17 cellular contexts compared by ENCODE assay signal in genomic region chr7:74203956-74204615, GRCh38. TPM values are rescaled to one million over a fixed set of nuclear protein-coding genes. Genes with fewer than 3 reads are reported as not detected.
A peak's percentile ranks its signal among the peaks of the same experiment; 100 is the strongest.
DNase-seq lines count a peak whose midpoint lies in the region; ATAC-seq, FAIRE-seq and TF ChIP-seq lines count a peak whose summit lies in the region.
"Had no signal": no experiment of that assay in that cellular context is flagged by ENCODE, and none has a peak within 500 bp of the region (broad histone marks: within the 10 kb centered on the region; RNA-seq: fewer than 3 reads in every experiment).

No MANE protein-coding gene starts in this region.

- H3K9me3 ChIP-seq in HepG2 (ENCODE audit: low read length) (no peaks in the 10 kb centered on the region), right lobe of liver (no peaks in the 10 kb centered on the region), Loucy (ENCODE audit: insufficient read depth, low read depth, low read length) (no peaks in the 10 kb centered on the region)
- H3K9me3 ChIP-seq: A549, SJCRH30 had no signal

- no peak for ATAC-seq in HepG2
- ATAC-seq in right lobe of liver, result no peak
- no peak for ATAC-seq in GM21529 (IDR thresholded peaks at IDR 0.05; ENCODE audit: unreplicated experiment)
- ATAC-seq in HG03139 (IDR thresholded peaks at IDR 0.05; ENCODE audit: unreplicated experiment), result no peak
- ATAC-seq: A549, HCT116 had no signal

- DNase-seq in HepG2 (ENCODE audit: low spot score) (no peak), right lobe of liver (no peak), endothelial cell (ENCODE audit: low spot score) (no peak), Kasumi-1 (lab: John Stamatoyannopoulos, UW) (no peak)
- DNase-seq: NCI-H1417 treated with DMSO at 0.1 percent for 48 hours, NCI-H187 treated with DMSO at 0.1 percent for 48 hours, NCI-H2227 treated with DMSO at 0.1 percent for 48 hours, NCI-H510A treated with DMSO at 0.1 percent for 48 hours had no signal

- H3K9ac ChIP-seq in HepG2 (ENCODE audit: insufficient read depth, low read depth, low read length), result no peak overlapping the region
- H3K9ac ChIP-seq in Loucy (ENCODE audit: low read depth, low read length, poor library complexity, severe bottlenecking), result no peak overlapping the region
- H3K9ac ChIP-seq: KMS-11 had no signal

- no peaks in the 10 kb centered on the region for H3K79me2 ChIP-seq in HepG2 (ENCODE audit: insufficient read depth, low read length)
- H3K79me2 ChIP-seq in Loucy (ENCODE audit: insufficient read depth, low read length), result no peaks in the 10 kb centered on the region

- no peaks in the 10 kb centered on the region for H4K20me1 ChIP-seq in HepG2 (ENCODE audit: insufficient read depth, low read length)
- no peaks in the 10 kb centered on the region for H4K20me1 ChIP-seq in Loucy (ENCODE audit: insufficient read depth, low read length, poor library complexity, severe bottlenecking)

- no peaks in the 10 kb centered on the region for H3K9me2 ChIP-seq in Loucy (replicated peaks; ENCODE audit: low read depth, low read length)

- intact Hi-C loops in HepG2 (cut with micrococcal nuclease; ENCODE audit: unreplicated experiment) (loop anchor here (5.0 to 10.0 kb wide), 2 partner anchors 61 to 137 kb away; no protein-coding TSS in a partner anchor), right lobe of liver (cut with DNase I) (loop anchor here (10.0 kb wide), 4 partner anchors 71 to 339 kb away; partner anchors contain the start of gene TMEM270 (in 1 of the 2))

- H3K4me3 Mint-ChIP-seq in endothelial cell (ENCODE audit: unreplicated experiment), result peak overlapping the region; percentile 25

- no peak for FAIRE-seq in HepG2 (lab: Jason Lieb, UNC)
- FAIRE-seq: A549, G401.6 had no signal

- H3K4me1 Mint-ChIP-seq in endothelial cell (ENCODE audit: unreplicated experiment), result no peaks in the 10 kb centered on the region

- TF ChIP-seq RAD21 in HepG2 (CRISPR knock-in tag; IDR thresholded peaks at IDR 0.05), result no peak

- H2AFZ ChIP-seq in HepG2 (ENCODE audit: low read length) (no peak overlapping the region), Loucy (ENCODE audit: low read length) (no peak overlapping the region)

- H3K36me3 Mint-ChIP-seq in endothelial cell (ENCODE audit: low read depth, unreplicated experiment), result peaks cover 4% of the 10 kb centered on the region

- in situ Hi-C loops in HepG2 (cut with HindIII; ENCODE audit: extremely low pct_ligation_motif_present, low pct_unique_long_range_greater_than_20kb), result loop anchor here (25.0 kb wide), 1 partner anchor 358 kb away; no protein-coding TSS in a partner anchor

- POLR2A ChIA-PET in HepG2 (lab: Yijun Ruan, JAX), result interaction anchor here (1.2 kb wide), 1 partner anchor 65 kb away, joined by 4 read pairs; no protein-coding TSS in a partner anchor

- no peaks in the 10 kb centered on the region for H3K9me3 Mint-ChIP-seq in endothelial cell (ENCODE audit: unreplicated experiment)

- H3K4me1 ChIP-seq in HepG2 (ENCODE audit: insufficient read depth, low read length), result 0 out of 2 replicates have a peak, but pooled peaks cover 5% of the 10 kb centered on the region
- H3K4me1 ChIP-seq in right lobe of liver, result no peaks in the 10 kb centered on the region
- H3K4me1 ChIP-seq in Loucy (ENCODE audit: insufficient read depth, low read length, poor library complexity, severe bottlenecking), result peaks cover 8% of the 10 kb centered on the region

- 0 out of 2 replicates have a peak, but pooled peaks cover 2% of the 10 kb centered on the region for H3F3A ChIP-seq in Loucy (ENCODE audit: low read depth)

- CTCF ChIA-PET in HepG2 (lab: Yijun Ruan, JAX; ENCODE audit: low intra/inter-chr PET ratio, low total read pairs), result interaction anchor here (1.5 kb wide), 1 partner anchor 136 kb away, joined by 8 read pairs; no protein-coding TSS in a partner anchor

- no peaks in the 10 kb centered on the region for H3K36me3 ChIP-seq in HepG2 (replicated peaks in 1 of 2; ENCODE audit: control insufficient read depth in 1 of 2, insufficient read depth in 2 of 2, low read length in 2 of 2)
- H3K36me3 ChIP-seq in right lobe of liver, result no peaks in the 10 kb centered on the region
- no peaks in the 10 kb centered on the region for H3K36me3 ChIP-seq in Loucy (ENCODE audit: insufficient read depth, low read length)

- no peak overlapping the region for H3K4me3 ChIP-seq in HepG2 (replicated peaks in 1 of 3; ENCODE audit: insufficient read depth in 1 of 3, low read depth in 2 of 3, low read length in 3 of 3)
- H3K4me3 ChIP-seq in right lobe of liver, result no peak overlapping the region
- no peak overlapping the region for H3K4me3 ChIP-seq in Loucy (ENCODE audit: low read length, poor library complexity, severe bottlenecking)
- H3K4me3 ChIP-seq: A549, SJCRH30 had no signal

- H3K27me3 Mint-ChIP-seq in endothelial cell (ENCODE audit: unreplicated experiment), result peaks cover 2% of the 10 kb centered on the region

- TF ChIP-seq POLR2A in HepG2 (IDR thresholded peaks at IDR 0.05; ENCODE audit: insufficient read depth in 1 of 2, low read depth in 2 of 2, low read length in 2 of 2) (no peak), right lobe of liver (IDR thresholded peaks at IDR 0.05) (no peak)

- H3K27ac Mint-ChIP-seq in endothelial cell (ENCODE audit: unreplicated experiment), result no peak overlapping the region

- H3K27me3 ChIP-seq in HepG2 (ENCODE audit: control insufficient read depth in 1 of 2, insufficient read depth in 2 of 2, low read length in 2 of 2), result no peaks in the 10 kb centered on the region
- no peaks in the 10 kb centered on the region for H3K27me3 ChIP-seq in right lobe of liver
- no peaks in the 10 kb centered on the region for H3K27me3 ChIP-seq in Loucy (ENCODE audit: insufficient read depth, low read length, poor library complexity, severe bottlenecking)
- H3K27me3 ChIP-seq: SJCRH30 had no signal

- BruUV-seq in HepG2 (replicated peaks; lab: Mats Ljungman, UMichigan), result no TSS peak

- TF ChIP-seq EP300 in HepG2 (IDR thresholded peaks at IDR 0.05; ENCODE audit: low read depth in 2 of 2, low read length in 2 of 2), result no peak
- no peak for TF ChIP-seq EP300 in HepG2 (CRISPR knock-in tag; IDR thresholded peaks at IDR 0.05; ENCODE audit: borderline replicate concordance)

- TF ChIP-seq CTCF in HepG2 (CRISPR knock-in tag; IDR thresholded peaks at IDR 0.05) (no peak), right lobe of liver (IDR thresholded peaks at IDR 0.05) (no peak), Loucy (conservative IDR thresholded peaks at IDR 0.05; ENCODE audit: low read length) (no peak), endothelial cell (IDR thresholded peaks at IDR 0.05; ENCODE audit: unreplicated experiment) (no peak)

- no peak overlapping the region for H3K4me2 ChIP-seq in HepG2 (ENCODE audit: low read depth, low read length)
- peak overlapping the region; percentile 50 for H3K4me2 ChIP-seq in Loucy (ENCODE audit: low read depth, low read length, poor library complexity, severe bottlenecking)
- H3K4me2 ChIP-seq: A549 had no signal

- H3K27ac ChIP-seq in HepG2 (ENCODE audit: extremely low read length, insufficient read depth, low read length) (no peak overlapping the region), right lobe of liver (no peak overlapping the region)
- H3K27ac ChIP-seq: A549, KMS-11, RWPE1, SJCRH30 had no signal

- WGBS in HepG2 (ENCODE audit: low lambda C conversion rate), result 74% methylated on average over 1 of the region's 1 CpG
- 67% methylated on average over 1 of the region's 1 CpG for WGBS in right lobe of liver (ENCODE audit: insufficient coverage, low coverage, low lambda C conversion rate, missing lambda C conversion rate)

RNA-seq across cellular contexts. Expression of gene LAT2, which starts 5.7 kb away (rescaled TPM):
- total RNA-seq in HepG2 (2016; rRNA removed; fragmentation: Illumina TruSeq; extraction: Trizol), result 0.83 and 1.00 TPM in 2 replicates
- 0.18 and 0.20 TPM in 2 replicates for total RNA-seq in HepG2 (2016; cell fraction: cytosol; rRNA removed; fragmentation: Illumina TruSeq; extraction: Trizol; ENCODE audit: low read depth)
- total RNA-seq in HepG2 (2016; cell fraction: insoluble cytoplasmic fraction; rRNA removed; fragmentation: Illumina TruSeq; extraction: Trizol), result 0.93 and 0.97 TPM in 2 replicates
- 0.31 and 0.43 TPM in 2 replicates for total RNA-seq in HepG2 (2016; cell fraction: membrane; rRNA removed; fragmentation: Illumina TruSeq; extraction: Trizol)
- 0.44 and 0.78 TPM in 2 replicates for total RNA-seq in HepG2 (2016; cell fraction: nucleus; rRNA removed; fragmentation: Illumina TruSeq; extraction: Trizol)
- polyA plus RNA-seq in HepG2 (2011; rRNA removed), result 0.75 and 0.95 TPM in 2 replicates
- 0.67 and 0.77 TPM in 2 replicates for polyA plus RNA-seq in HepG2 (2011; cell fraction: cytosol; rRNA removed)
- polyA plus RNA-seq in HepG2 (2011; cell fraction: nucleus; rRNA removed), result 0.90 and 1.1 TPM in 2 replicates
- 0.32 and 0.43 TPM in 2 replicates for polyA plus RNA-seq in HepG2 (2012)
- polyA plus RNA-seq in HepG2 (2016; cell fraction: cytosol; fragmentation: Illumina TruSeq; extraction: Trizol; ENCODE audit: low read depth), result 0.17 and 0.32 TPM in 2 replicates
- polyA plus RNA-seq in HepG2 (2016; cell fraction: insoluble cytoplasmic fraction; fragmentation: Illumina TruSeq; extraction: Trizol; ENCODE audit: low read depth), result 0.59 and 1.4 TPM in 2 replicates
- polyA plus RNA-seq in HepG2 (2016; cell fraction: membrane; fragmentation: Illumina TruSeq; extraction: Trizol; ENCODE audit: low read depth), result 0.66 and 0.90 TPM in 2 replicates
- polyA plus RNA-seq in HepG2 (2016; cell fraction: nucleus; fragmentation: Illumina TruSeq; extraction: Trizol; ENCODE audit: insufficient read depth, low read depth), result 0.67 and 2.3 TPM in 2 replicates
- polyA minus RNA-seq in HepG2 (2011; rRNA and poly(A)+ RNA removed; ENCODE audit: low replicate concordance), result 0.62 and 1.2 TPM in 2 replicates
- polyA minus RNA-seq in HepG2 (2011; cell fraction: cytosol; rRNA and poly(A)+ RNA removed), result not detected in 2 replicates
- polyA minus RNA-seq in HepG2 (2011; cell fraction: nucleus; rRNA and poly(A)+ RNA removed), result 0.25 TPM in 1 of 2 replicates, not detected in the other
- total RNA-seq in right lobe of liver, result 10 to 100 TPM in 1 of 6 experiments, 1 to 10 TPM in 5; 3.8 to 10.6 (median 6.6) TPM
- 0.64 TPM for total RNA-seq in endothelial cell (ENCODE audit: unreplicated experiment)

RNA-seq across cellular contexts. Expression of gene EIF4H, which starts 29.9 kb away (rescaled TPM):
- total RNA-seq in HepG2 (2016; rRNA removed; fragmentation: Illumina TruSeq; extraction: Trizol) (321 and 356 TPM in 2 replicates), right lobe of liver (100 to 1,000 TPM; 117 to 128 (median 118) TPM), endothelial cell (ENCODE audit: unreplicated experiment) (274 TPM)
- total RNA-seq in HepG2 (2016; cell fraction: cytosol; rRNA removed; fragmentation: Illumina TruSeq; extraction: Trizol; ENCODE audit: low read depth), result 23.2 and 29.3 TPM in 2 replicates
- total RNA-seq in HepG2 (2016; cell fraction: insoluble cytoplasmic fraction; rRNA removed; fragmentation: Illumina TruSeq; extraction: Trizol), result 329 and 330 TPM in 2 replicates
- 89.4 and 96.4 TPM in 2 replicates for total RNA-seq in HepG2 (2016; cell fraction: membrane; rRNA removed; fragmentation: Illumina TruSeq; extraction: Trizol)
- 126 and 145 TPM in 2 replicates for total RNA-seq in HepG2 (2016; cell fraction: nucleus; rRNA removed; fragmentation: Illumina TruSeq; extraction: Trizol)
- 200 and 232 TPM in 2 replicates for polyA plus RNA-seq in HepG2 (2011; rRNA removed)
- 246 and 252 TPM in 2 replicates for polyA plus RNA-seq in HepG2 (2011; cell fraction: cytosol; rRNA removed)
- 96.2 and 102 TPM in 2 replicates for polyA plus RNA-seq in HepG2 (2011; cell fraction: nucleus; rRNA removed)
- 170 and 183 TPM in 2 replicates for polyA plus RNA-seq in HepG2 (2012)
- polyA plus RNA-seq in HepG2 (2016; cell fraction: cytosol; fragmentation: Illumina TruSeq; extraction: Trizol; ENCODE audit: low read depth), result 19.6 and 20.9 TPM in 2 replicates
- polyA plus RNA-seq in HepG2 (2016; cell fraction: insoluble cytoplasmic fraction; fragmentation: Illumina TruSeq; extraction: Trizol; ENCODE audit: low read depth), result 319 and 333 TPM in 2 replicates
- polyA plus RNA-seq in HepG2 (2016; cell fraction: membrane; fragmentation: Illumina TruSeq; extraction: Trizol; ENCODE audit: low read depth), result 53.6 and 62.6 TPM in 2 replicates
- 181 and 191 TPM in 2 replicates for polyA plus RNA-seq in HepG2 (2016; cell fraction: nucleus; fragmentation: Illumina TruSeq; extraction: Trizol; ENCODE audit: insufficient read depth, low read depth)
- polyA minus RNA-seq in HepG2 (2011; rRNA and poly(A)+ RNA removed; ENCODE audit: low replicate concordance), result 265 and 269 TPM in 2 replicates
- 130 and 142 TPM in 2 replicates for polyA minus RNA-seq in HepG2 (2011; cell fraction: cytosol; rRNA and poly(A)+ RNA removed)
- polyA minus RNA-seq in HepG2 (2011; cell fraction: nucleus; rRNA and poly(A)+ RNA removed), result 82.8 and 86.5 TPM in 2 replicates

RNA-seq across cellular contexts. Expression of gene RFC2, which starts 50.1 kb away (rescaled TPM):
- total RNA-seq in HepG2 (2016; rRNA removed; fragmentation: Illumina TruSeq; extraction: Trizol) (43.5 and 51.2 TPM in 2 replicates), right lobe of liver (10 to 100 TPM in 5 of 6 experiments, 1 to 10 TPM in 1; 8.0 to 21.3 (median 12.2) TPM), endothelial cell (ENCODE audit: unreplicated experiment) (38.8 TPM)
- total RNA-seq in HepG2 (2016; cell fraction: cytosol; rRNA removed; fragmentation: Illumina TruSeq; extraction: Trizol; ENCODE audit: low read depth), result 22.7 TPM in 2 replicates
- 44.7 and 55.0 TPM in 2 replicates for total RNA-seq in HepG2 (2016; cell fraction: insoluble cytoplasmic fraction; rRNA removed; fragmentation: Illumina TruSeq; extraction: Trizol)
- 29.4 and 29.5 TPM in 2 replicates for total RNA-seq in HepG2 (2016; cell fraction: membrane; rRNA removed; fragmentation: Illumina TruSeq; extraction: Trizol)
- total RNA-seq in HepG2 (2016; cell fraction: nucleus; rRNA removed; fragmentation: Illumina TruSeq; extraction: Trizol), result 16.1 and 16.4 TPM in 2 replicates
- polyA plus RNA-seq in HepG2 (2011; rRNA removed), result 14.2 and 14.6 TPM in 2 replicates
- 12.7 and 17.2 TPM in 2 replicates for polyA plus RNA-seq in HepG2 (2011; cell fraction: cytosol; rRNA removed)
- 4.5 TPM in 2 replicates for polyA plus RNA-seq in HepG2 (2011; cell fraction: nucleus; rRNA removed)
- polyA plus RNA-seq in HepG2 (2012), result 8.2 and 15.6 TPM in 2 replicates
- 20.5 and 22.0 TPM in 2 replicates for polyA plus RNA-seq in HepG2 (2016; cell fraction: cytosol; fragmentation: Illumina TruSeq; extraction: Trizol; ENCODE audit: low read depth)
- 64.2 and 73.3 TPM in 2 replicates for polyA plus RNA-seq in HepG2 (2016; cell fraction: insoluble cytoplasmic fraction; fragmentation: Illumina TruSeq; extraction: Trizol; ENCODE audit: low read depth)
- 28.2 TPM in 2 replicates for polyA plus RNA-seq in HepG2 (2016; cell fraction: membrane; fragmentation: Illumina TruSeq; extraction: Trizol; ENCODE audit: low read depth)
- polyA plus RNA-seq in HepG2 (2016; cell fraction: nucleus; fragmentation: Illumina TruSeq; extraction: Trizol; ENCODE audit: insufficient read depth, low read depth), result 27.9 and 32.8 TPM in 2 replicates
- 19.7 and 106 TPM in 2 replicates for polyA minus RNA-seq in HepG2 (2011; rRNA and poly(A)+ RNA removed; ENCODE audit: low replicate concordance)
- 11.3 and 12.6 TPM in 2 replicates for polyA minus RNA-seq in HepG2 (2011; cell fraction: cytosol; rRNA and poly(A)+ RNA removed)
- polyA minus RNA-seq in HepG2 (2011; cell fraction: nucleus; rRNA and poly(A)+ RNA removed), result 9.6 and 11.5 TPM in 2 replicates
